In the genomic region with DNA sequence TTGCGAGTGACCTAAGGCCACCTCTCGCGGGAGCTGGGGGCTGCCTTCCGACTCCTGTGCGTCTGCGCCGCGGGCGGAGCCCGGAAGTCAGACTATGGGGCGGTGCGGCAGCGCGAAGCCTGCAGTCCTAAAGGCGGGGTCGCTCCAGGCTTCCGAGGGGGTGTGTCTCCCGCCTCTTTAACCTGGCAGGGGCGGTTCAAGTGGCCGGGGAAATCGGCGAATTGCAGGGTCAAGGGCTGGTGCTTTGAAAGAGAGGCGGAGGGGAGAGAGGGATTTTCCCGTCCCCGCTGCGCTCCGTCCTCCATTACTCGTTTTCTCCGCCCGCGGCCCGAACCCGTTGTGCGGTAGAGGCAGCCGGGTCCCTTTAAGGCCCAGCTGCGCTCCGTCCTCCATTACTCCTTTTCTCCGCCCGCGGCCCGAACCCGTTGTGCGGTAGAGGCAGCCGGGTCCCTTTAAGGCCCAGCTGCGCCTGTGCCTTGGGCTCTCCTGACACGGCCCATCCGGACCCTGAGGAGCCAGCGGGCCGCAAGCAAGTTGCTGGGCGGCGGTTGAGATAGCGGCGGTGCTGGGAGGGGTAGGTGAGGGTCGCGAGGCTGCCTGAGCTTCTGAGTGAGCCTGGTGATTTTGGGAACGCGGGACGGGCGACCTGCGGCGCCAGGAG, we compare ENCODE assay signal across 8 cellular contexts. TPM values are rescaled to one million over a fixed set of nuclear protein-coding genes. Genes with fewer than 3 reads are reported as not detected.
DNase-seq lines count a peak whose midpoint lies in the region; ATAC-seq, FAIRE-seq and TF ChIP-seq lines count a peak whose summit lies in the region.
"Not testable (repeated sequence)": the region's sequence is repeated elsewhere in the genome, so short reads cannot be mapped to it uniquely, and the experiment has no call there.

A gene with protein sequence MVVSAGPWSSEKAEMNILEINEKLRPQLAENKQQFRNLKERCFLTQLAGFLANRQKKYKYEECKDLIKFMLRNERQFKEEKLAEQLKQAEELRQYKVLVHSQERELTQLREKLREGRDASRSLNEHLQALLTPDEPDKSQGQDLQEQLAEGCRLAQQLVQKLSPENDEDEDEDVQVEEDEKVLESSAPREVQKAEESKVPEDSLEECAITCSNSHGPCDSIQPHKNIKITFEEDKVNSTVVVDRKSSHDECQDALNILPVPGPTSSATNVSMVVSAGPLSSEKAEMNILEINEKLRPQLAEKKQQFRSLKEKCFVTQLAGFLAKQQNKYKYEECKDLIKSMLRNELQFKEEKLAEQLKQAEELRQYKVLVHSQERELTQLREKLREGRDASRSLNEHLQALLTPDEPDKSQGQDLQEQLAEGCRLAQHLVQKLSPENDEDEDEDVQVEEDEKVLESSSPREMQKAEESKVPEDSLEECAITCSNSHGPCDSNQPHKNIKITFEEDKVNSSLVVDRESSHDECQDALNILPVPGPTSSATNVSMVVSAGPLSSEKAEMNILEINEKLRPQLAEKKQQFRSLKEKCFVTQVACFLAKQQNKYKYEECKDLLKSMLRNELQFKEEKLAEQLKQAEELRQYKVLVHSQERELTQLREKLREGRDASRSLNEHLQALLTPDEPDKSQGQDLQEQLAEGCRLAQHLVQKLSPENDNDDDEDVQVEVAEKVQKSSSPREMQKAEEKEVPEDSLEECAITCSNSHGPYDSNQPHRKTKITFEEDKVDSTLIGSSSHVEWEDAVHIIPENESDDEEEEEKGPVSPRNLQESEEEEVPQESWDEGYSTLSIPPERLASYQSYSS (N-terminal part only) (plus strand): TSS at position 83 of the 661 bp plus-strand sequence. CDS start 21,820 bp downstream, outside the sequence.

- H3K36me3 Mint-ChIP-seq in natural killer cell; stimulated activated effector memory CD8-positive, alpha-beta T cell treated with anti-CD3 and anti-CD28 coated beads, Interleukin-12 subunit alpha, Interleukin-12 subunit beta, amount 100 ng/mL, for 72 hours: not testable (repeated sequence)

- peak; percentile 92 for DNase-seq in Daoy (ENCODE audit: low read depth)
- peak; percentile 41 for DNase-seq in H54 (ENCODE audit: insufficient read length, low spot score)
- DNase-seq in MG63 = peak; percentile 94
- DNase-seq in SHP77 (lab: John Stamatoyannopoulos, UW) = peak; percentile 93 to 94
- DNase-seq in activated T-helper 1 cell treated with anti-CD3 and anti-CD28 coated beads, Interleukin-2, amount 50 U/mL, for 16 hours (ENCODE audit: low read depth in 1 of 2, low spot score in 1 of 2) = peak; percentile 61 to 67
- peak; percentile 63 for DNase-seq in fibroblast of mammary gland (ENCODE audit: low read depth)
- peak; percentile 69 for DNase-seq in natural killer cell
- peak; percentile 67 to 91 for DNase-seq in stimulated activated effector memory CD8-positive, alpha-beta T cell treated with anti-CD3 and anti-CD28 coated beads, Interleukin-12 subunit alpha, Interleukin-12 subunit beta, amount 100 ng/mL, for 72 hours (ENCODE audit: low spot score in 2 of 2)

- not testable (repeated sequence) for H3K27me3 Mint-ChIP-seq in natural killer cell (ENCODE audit: low read depth in 2 of 2)

- H3K9me3 Mint-ChIP-seq in natural killer cell; stimulated activated effector memory CD8-positive, alpha-beta T cell treated with anti-CD3 and anti-CD28 coated beads, Interleukin-12 subunit alpha, Interleukin-12 subunit beta, amount 100 ng/mL, for 72 hours: not testable (repeated sequence)

- peak; percentile 90 to 94 (median 90) for ATAC-seq in natural killer cell
- ATAC-seq in stimulated activated effector memory CD8-positive, alpha-beta T cell treated with anti-CD3 and anti-CD28 coated beads, Interleukin-12 subunit alpha, Interleukin-12 subunit beta, amount 100 ng/mL, for 72 hours = peak; percentile 98

- peak within 1 kb of the TSS; percentile 89 for H3K4me3 Mint-ChIP-seq in natural killer cell
- peak within 1 kb of the TSS; percentile 82 for H3K4me3 Mint-ChIP-seq in stimulated activated effector memory CD8-positive, alpha-beta T cell treated with anti-CD3 and anti-CD28 coated beads, Interleukin-12 subunit alpha, Interleukin-12 subunit beta, amount 100 ng/mL, for 72 hours

- H3K4me1 Mint-ChIP-seq in natural killer cell = not testable (repeated sequence)
- peaks cover 12% of the 10 kb centered on the region for H3K4me1 Mint-ChIP-seq in stimulated activated effector memory CD8-positive, alpha-beta T cell treated with anti-CD3 and anti-CD28 coated beads, Interleukin-12 subunit alpha, Interleukin-12 subunit beta, amount 100 ng/mL, for 72 hours

- TF ChIP-seq CTCF in fibroblast of mammary gland (conservative IDR thresholded peaks at IDR 0.05; ENCODE audit: control insufficient read depth, insufficient read depth, low read depth, low read length); natural killer cell (IDR thresholded peaks at IDR 0.05): not testable (repeated sequence)

- H3K36me3 ChIP-seq in MG63 = not testable (repeated sequence)

- not testable (repeated sequence) for H3K9me3 ChIP-seq in MG63

- H3K27me3 ChIP-seq in MG63 = not testable (repeated sequence)

- H3K4me3 ChIP-seq in MG63 = peak within 1 kb of the TSS; percentile 86
- peak within 1 kb of the TSS; percentile 59 for H3K4me3 ChIP-seq in fibroblast of mammary gland (ENCODE audit: control insufficient read depth, low read depth, low read length)

- TF ChIP-seq POLR2A in H54 (IDR thresholded peaks at IDR 0.05; ENCODE audit: low read depth, low read length) = peak; percentile 32; the same call in 1 of the 2 replicates

- not testable (repeated sequence) for FAIRE-seq in H54 (lab: Jason Lieb, UNC)

- intact Hi-C loops in natural killer cell (cut with micrococcal nuclease) = not testable (repeated sequence)

- peak within 1 kb of the TSS; percentile 80 to 91 for H3K27ac Mint-ChIP-seq in natural killer cell
- H3K27ac Mint-ChIP-seq in stimulated activated effector memory CD8-positive, alpha-beta T cell treated with anti-CD3 and anti-CD28 coated beads, Interleukin-12 subunit alpha, Interleukin-12 subunit beta, amount 100 ng/mL, for 72 hours = peak within 1 kb of the TSS; percentile 91

RNA-seq across cellular contexts. Expression of the gene that starts here (rescaled TPM):
- 2.8 and 5.4 TPM in 2 replicates for total RNA-seq in Daoy (2014; rRNA removed; shearing (Covaris generic))
- total RNA-seq in MG63 (2014; rRNA removed; shearing (Covaris generic); ENCODE audit: low replicate concordance) = 1.2 and 4.8 TPM in 2 replicates
- 10 to 100 TPM; 22.6 to 28.9 (median 27.7) TPM for total RNA-seq in natural killer cell

Comparison
In these comparisons a context has a peak if more than half of its experiments do, and no peak if none do; other contexts are left out.
1. Peak in every context shown above with its lines: DNase-seq, ATAC-seq and H3K4me3 ChIP-seq.
2. DNase-seq: peak in every context shown above with its lines; median percentile 94 in MG63; 94 in SHP77; 92 in Daoy; 79 in stimulated activated effector memory CD8-positive, alpha-beta T cell treated with anti-CD3 and anti-CD28 coated beads, Interleukin-12 subunit alpha, Interleukin-12 subunit beta, amount 100 ng/mL, for 72 hours; 69 in natural killer cell; 64 in activated T-helper 1 cell treated with anti-CD3 and anti-CD28 coated beads, Interleukin-2, amount 50 U/mL, for 16 hours; 63 in fibroblast of mammary gland; 41 in H54.